In the genomic region with DNA sequence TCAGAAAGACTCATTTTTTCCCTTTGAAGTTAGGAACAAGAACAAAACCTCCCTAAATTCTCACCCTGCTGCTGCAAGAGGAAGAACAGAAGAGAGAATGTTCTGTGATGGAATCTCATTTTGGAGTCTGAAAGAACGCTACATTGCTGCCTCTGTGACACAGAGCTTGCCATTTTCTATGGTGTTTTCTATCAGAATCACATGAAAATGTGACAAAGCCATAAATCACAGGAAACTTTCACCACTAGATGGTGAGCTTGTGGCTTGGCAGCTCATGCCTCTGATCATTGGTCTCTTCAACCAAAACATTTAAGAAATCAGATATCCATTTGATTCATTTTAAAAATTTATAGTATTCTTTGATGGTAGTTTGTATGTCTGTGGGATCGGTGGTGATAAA, we compare ENCODE assay signal across 1 cellular context.
TF ChIP-seq lines count a peak whose summit lies in the region.

No MANE protein-coding gene starts in this region.

TF ChIP-seq in H1, 55 proteins besides CTCF, POLR2A, EP300 and RAD21 (continued from another document):
- no peak for TF ChIP-seq RNF2 (IDR thresholded peaks at IDR 0.05; ENCODE audit: borderline replicate concordance, low read depth, low read length, missing control alignments, poor library complexity, severe bottlenecking)
- TF ChIP-seq TEAD4 (IDR thresholded peaks at IDR 0.05; ENCODE audit: low read depth, low read length): no peak
- TF ChIP-seq, protein P1, sequence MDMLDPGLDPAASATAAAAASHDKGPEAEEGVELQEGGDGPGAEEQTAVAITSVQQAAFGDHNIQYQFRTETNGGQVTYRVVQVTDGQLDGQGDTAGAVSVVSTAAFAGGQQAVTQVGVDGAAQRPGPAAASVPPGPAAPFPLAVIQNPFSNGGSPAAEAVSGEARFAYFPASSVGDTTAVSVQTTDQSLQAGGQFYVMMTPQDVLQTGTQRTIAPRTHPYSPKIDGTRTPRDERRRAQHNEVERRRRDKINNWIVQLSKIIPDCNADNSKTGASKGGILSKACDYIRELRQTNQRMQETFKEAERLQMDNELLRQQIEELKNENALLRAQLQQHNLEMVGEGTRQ (IDR thresholded peaks at IDR 0.05; ENCODE audit: low read length): no peak
- TF ChIP-seq KDM4A (IDR thresholded peaks at IDR 0.05; ENCODE audit: low read depth, low read length, severe bottlenecking): no peak
- TF ChIP-seq, protein P2, sequence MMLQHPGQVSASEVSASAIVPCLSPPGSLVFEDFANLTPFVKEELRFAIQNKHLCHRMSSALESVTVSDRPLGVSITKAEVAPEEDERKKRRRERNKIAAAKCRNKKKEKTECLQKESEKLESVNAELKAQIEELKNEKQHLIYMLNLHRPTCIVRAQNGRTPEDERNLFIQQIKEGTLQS (IDR thresholded peaks at IDR 0.05; ENCODE audit: insufficient read depth, low read depth, low read length): no peak
- TF ChIP-seq POLR2AphosphoS5 (IDR thresholded peaks at IDR 0.05; ENCODE audit: low read depth, low read length): no peak
- TF ChIP-seq JUND (IDR thresholded peaks at IDR 0.05; ENCODE audit: low read length): no peak
- TF ChIP-seq SUZ12 (IDR thresholded peaks at IDR 0.05; ENCODE audit: low read length): no peak
- no peak for TF ChIP-seq TAF7 (optimal IDR thresholded peaks at IDR 0.05; ENCODE audit: borderline replicate concordance, low read depth, low read length)
- TF ChIP-seq SP1 (IDR thresholded peaks at IDR 0.05; ENCODE audit: low read depth, low read length): no peak
- TF ChIP-seq FOSL1 (IDR thresholded peaks at IDR 0.05; ENCODE audit: insufficient read depth, low read depth, low read length): no peak
- TF ChIP-seq, protein P3, sequence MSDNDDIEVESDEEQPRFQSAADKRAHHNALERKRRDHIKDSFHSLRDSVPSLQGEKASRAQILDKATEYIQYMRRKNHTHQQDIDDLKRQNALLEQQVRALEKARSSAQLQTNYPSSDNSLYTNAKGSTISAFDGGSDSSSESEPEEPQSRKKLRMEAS (IDR thresholded peaks at IDR 0.05): no peak
- no peak for TF ChIP-seq TAF1 (IDR thresholded peaks at IDR 0.05; ENCODE audit: low read depth, low read length)
- no peak for TF ChIP-seq SP2 (IDR thresholded peaks at IDR 0.05; ENCODE audit: low read length)
- no peak for TF ChIP-seq CHD1 (IDR thresholded peaks at IDR 0.05; ENCODE audit: low read depth, low read length)
